ENCODE assay signal across 17 cellular contexts in the genomic region with DNA sequence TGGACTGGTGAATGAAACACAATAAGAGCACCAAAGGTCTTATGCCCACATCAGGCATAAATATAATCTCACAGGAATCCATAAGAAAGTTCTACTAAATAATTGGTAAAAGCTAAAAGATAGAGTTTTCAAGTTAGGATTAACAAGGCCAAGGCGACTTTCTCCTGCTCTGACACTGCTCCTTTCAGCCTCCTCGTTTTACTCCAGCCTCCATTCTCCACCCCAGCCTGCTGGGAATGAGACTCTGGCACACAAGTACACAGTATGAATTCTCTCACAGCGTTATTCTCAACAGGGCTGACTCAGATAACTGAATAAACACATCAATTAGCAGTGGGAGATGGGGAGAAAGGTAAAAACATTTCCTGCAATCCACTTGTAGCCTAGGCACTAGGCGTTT.
DNase-seq lines count a peak whose midpoint lies in the region; ATAC-seq, FAIRE-seq and TF ChIP-seq lines count a peak whose summit lies in the region.
"Had no signal": no experiment of that assay in that cellular context is flagged by ENCODE, and none has a peak within 500 bp of the region (broad histone marks: within the 10 kb centered on the region; RNA-seq: fewer than 3 reads in every experiment).

No MANE protein-coding gene starts in this region.

- H3K9me3 Mint-ChIP-seq in nephron: no peaks in the 10 kb centered on the region

- DNase-seq in HepG2 (ENCODE audit: low spot score): no peak
- no peak for DNase-seq in right lobe of liver
- peak; percentile 75 for DNase-seq in NCI-H69 (lab: John Stamatoyannopoulos, UW)
- no peak for DNase-seq in foreskin keratinocyte
- DNase-seq in effector CD8-positive, alpha-beta T cell (lab: John Stamatoyannopoulos, UW): no peak
- DNase-seq in MV-4-11 (lab: John Stamatoyannopoulos, UW): no peak
- DNase-seq: BE2C; CD4-positive, alpha-beta memory T cell; DMS79; GM23248 had no signal

- H3K27ac ChIP-seq in HepG2 (ENCODE audit: extremely low read length, insufficient read depth, low read length) (no peak overlapping the region), right lobe of liver (no peak overlapping the region), foreskin keratinocyte (no peak overlapping the region)
- H3K27ac ChIP-seq: A549, C4-2B, GM23248 had no signal

- no peak for TF ChIP-seq POLR2A in HepG2 (IDR thresholded peaks at IDR 0.05; ENCODE audit: insufficient read depth in 1 of 2, low read depth in 2 of 2, low read length in 2 of 2)
- no peak for TF ChIP-seq POLR2A in right lobe of liver (IDR thresholded peaks at IDR 0.05)

- WGBS in HepG2 (ENCODE audit: low lambda C conversion rate): 69% methylated on average over 4 of the region's 4 CpGs
- WGBS in right lobe of liver (ENCODE audit: insufficient coverage, low coverage, low lambda C conversion rate, missing lambda C conversion rate): 90% methylated on average over 4 of the region's 4 CpGs

- intact Hi-C loops in HepG2 (cut with micrococcal nuclease; ENCODE audit: unreplicated experiment): no loop called here
- intact Hi-C loops in right lobe of liver (cut with DNase I): no loop called here

- no peak for TF ChIP-seq RAD21 in HepG2 (CRISPR knock-in tag; IDR thresholded peaks at IDR 0.05)

- H3K9me3 ChIP-seq in HepG2 (ENCODE audit: low read length) (no peaks in the 10 kb centered on the region), right lobe of liver (no peaks in the 10 kb centered on the region)
- H3K9me3 ChIP-seq: BE2C had no signal

- no peaks in the 10 kb centered on the region for H3K27me3 Mint-ChIP-seq in nephron (ENCODE audit: low read depth)

- no TSS peak for BruUV-seq in HepG2 (replicated peaks; lab: Mats Ljungman, UMichigan)

- TF ChIP-seq CTCF in HepG2 (CRISPR knock-in tag; IDR thresholded peaks at IDR 0.05) (no peak), right lobe of liver (IDR thresholded peaks at IDR 0.05) (no peak), nephron (IDR thresholded peaks at IDR 0.05; ENCODE audit: unreplicated experiment in 3 of 3) (no peak), foreskin keratinocyte (conservative IDR thresholded peaks at IDR 0.05) (no peak)

- no peak for FAIRE-seq in HepG2 (lab: Jason Lieb, UNC)
- FAIRE-seq: A549, GM12878, GM18507, H54 had no signal

- ATAC-seq in HepG2 (no peak), right lobe of liver (no peak), foreskin keratinocyte (no peak)
- ATAC-seq: A549, GM12878, HCT116 had no signal

- H3K4me3 ChIP-seq in HepG2 (replicated peaks in 1 of 3; ENCODE audit: insufficient read depth in 1 of 3, low read depth in 2 of 3, low read length in 3 of 3): no peak overlapping the region
- H3K4me3 ChIP-seq in right lobe of liver: no peak overlapping the region
- H3K4me3 ChIP-seq: A549, GM12878, GM23248 had no signal

- H3K27me3 ChIP-seq in HepG2 (ENCODE audit: control insufficient read depth in 1 of 2, insufficient read depth in 2 of 2, low read length in 2 of 2) (no peaks in the 10 kb centered on the region), right lobe of liver (no peaks in the 10 kb centered on the region), foreskin keratinocyte (no peaks in the 10 kb centered on the region)
- H3K27me3 ChIP-seq: BE2C had no signal

- H3K36me3 ChIP-seq in HepG2 (replicated peaks in 1 of 2; ENCODE audit: control insufficient read depth in 1 of 2, insufficient read depth in 2 of 2, low read length in 2 of 2) (peaks cover 4 to 7% of the 10 kb centered on the region in 2 experiments; a peak in 4 of 5 replicates), right lobe of liver (peaks cover 0 to 11% (median 7%) of the 10 kb centered on the region in 4 donors)

- H3K36me3 Mint-ChIP-seq in nephron (ENCODE audit: low read depth): peaks cover 57% of the 10 kb centered on the region
- H3K36me3 Mint-ChIP-seq: CD4-positive, alpha-beta memory T cell had no signal

- peaks cover 41% of the 10 kb centered on the region for H3K4me1 ChIP-seq in HepG2 (ENCODE audit: insufficient read depth, low read length)
- H3K4me1 ChIP-seq in right lobe of liver: peaks cover 0 to 14% (median 3%) of the 10 kb centered on the region in 4 donors
- H3K4me1 ChIP-seq in foreskin keratinocyte: no peaks in the 10 kb centered on the region
- H3K4me1 ChIP-seq: A549 had no signal

- H3K9ac ChIP-seq in HepG2 (ENCODE audit: insufficient read depth, low read depth, low read length): no peak overlapping the region
- H3K9ac ChIP-seq: GM23248 had no signal

- TF ChIP-seq EP300 in HepG2 (IDR thresholded peaks at IDR 0.05; ENCODE audit: low read depth in 2 of 2, low read length in 2 of 2) (no peak), HepG2 (CRISPR knock-in tag; IDR thresholded peaks at IDR 0.05; ENCODE audit: borderline replicate concordance) (no peak)

- no peak overlapping the region for H3K4me2 ChIP-seq in HepG2 (ENCODE audit: low read depth, low read length)
- H3K4me2 ChIP-seq: A549 had no signal

- H4K20me1 ChIP-seq in HepG2 (ENCODE audit: insufficient read depth, low read length): no peaks in the 10 kb centered on the region

- H3K27ac Mint-ChIP-seq in nephron: peak overlapping the region; percentile 28 to 46 (median 34)
- H3K27ac Mint-ChIP-seq: CD4-positive, alpha-beta memory T cell had no signal

- H3K79me2 ChIP-seq in HepG2 (ENCODE audit: insufficient read depth, low read length): peaks cover 3% of the 10 kb centered on the region

- POLR2A ChIA-PET in HepG2 (lab: Yijun Ruan, JAX): no interaction called here

- no peak overlapping the region for H2AFZ ChIP-seq in HepG2 (ENCODE audit: low read length)
- H2AFZ ChIP-seq: GM23248 had no signal

- in situ Hi-C loops in HepG2 (cut with HindIII; ENCODE audit: extremely low pct_ligation_motif_present, low pct_unique_long_range_greater_than_20kb): no loop called here

- CTCF ChIA-PET in HepG2 (lab: Yijun Ruan, JAX; ENCODE audit: low intra/inter-chr PET ratio, low total read pairs): no interaction called here

- H3K4me3 Mint-ChIP-seq in nephron: no peak overlapping the region
- H3K4me3 Mint-ChIP-seq: CD4-positive, alpha-beta memory T cell had no signal

- H3K4me1 Mint-ChIP-seq in nephron: peaks cover 52% of the 10 kb centered on the region
- H3K4me1 Mint-ChIP-seq: CD4-positive, alpha-beta memory T cell had no signal

TF ChIP-seq in HepG2, 621 proteins besides CTCF, POLR2A, EP300 and RAD21:
- TF ChIP-seq ZNF766 (CRISPR knock-in tag; IDR thresholded peaks at IDR 0.05; ENCODE audit: borderline replicate concordance): no peak
- peak; percentile 50; the same call in 1 of the 2 replicates for TF ChIP-seq ZNF770 (CRISPR knock-in tag; IDR thresholded peaks at IDR 0.05)
- TF ChIP-seq ZSCAN22 (CRISPR knock-in tag; IDR thresholded peaks at IDR 0.05): no peak
- TF ChIP-seq ZNF274 (CRISPR knock-in tag; IDR thresholded peaks at IDR 0.05): peak; percentile 98
- TF ChIP-seq POGZ (CRISPR knock-in tag; IDR thresholded peaks at IDR 0.05): 0 out of 2 replicates have a peak, but pooled peaks have one; percentile 16
- TF ChIP-seq, protein P1, sequence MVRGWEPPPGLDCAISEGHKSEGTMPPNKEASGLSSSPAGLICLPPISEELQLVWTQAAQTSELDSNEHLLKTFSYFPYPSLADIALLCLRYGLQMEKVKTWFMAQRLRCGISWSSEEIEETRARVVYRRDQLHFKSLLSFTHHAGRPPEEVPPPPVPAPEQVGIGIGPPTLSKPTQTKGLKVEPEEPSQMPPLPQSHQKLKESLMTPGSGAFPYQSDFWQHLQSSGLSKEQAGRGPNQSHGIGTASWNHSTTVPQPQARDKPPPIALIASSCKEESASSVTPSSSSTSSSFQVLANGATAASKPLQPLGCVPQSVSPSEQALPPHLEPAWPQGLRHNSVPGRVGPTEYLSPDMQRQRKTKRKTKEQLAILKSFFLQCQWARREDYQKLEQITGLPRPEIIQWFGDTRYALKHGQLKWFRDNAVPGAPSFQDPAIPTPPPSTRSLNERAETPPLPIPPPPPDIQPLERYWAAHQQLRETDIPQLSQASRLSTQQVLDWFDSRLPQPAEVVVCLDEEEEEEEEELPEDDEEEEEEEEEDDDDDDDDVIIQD (CRISPR knock-in tag; IDR thresholded peaks at IDR 0.05; ENCODE audit: low read depth): peak; percentile 48; the same call in 1 of the 2 replicates
- TF ChIP-seq SP140L (CRISPR knock-in tag; IDR thresholded peaks at IDR 0.05; ENCODE audit: borderline replicate concordance): no peak
